Comparison of ENCODE assay signal across 23 cellular contexts in genomic region chr15:40706121-40706520, GRCh38.
"Had no signal": no experiment of that assay in that cellular context is flagged by ENCODE, and none has a peak within 500 bp of the region (broad histone marks: within the 10 kb centered on the region; RNA-seq: fewer than 3 reads in every experiment).

No MANE protein-coding gene starts in this region.

- H3K27ac Mint-ChIP-seq: natural killer cell; stimulated activated memory B cell treated with anti-CD40 and anti-IgM and Interleukin-4, amounts not matched to agents 10 μg/mL and 1 μg/mL and 100 μg/mL, for 72 hours had no signal

- H3K4me3 Mint-ChIP-seq: natural killer cell; stimulated activated memory B cell treated with anti-CD40 and anti-IgM and Interleukin-4, amounts not matched to agents 10 μg/mL and 1 μg/mL and 100 μg/mL, for 72 hours had no signal

- H3K9me3 ChIP-seq: gastrocnemius medialis, heart left ventricle, lower lobe of right lung, ovary, psoas muscle, sigmoid colon, spleen, testis, tibial artery, upper lobe of right lung, uterus had no signal

- H3K27me3 Mint-ChIP-seq: stimulated activated memory B cell treated with anti-CD40 and anti-IgM and Interleukin-4, amounts not matched to agents 10 μg/mL and 1 μg/mL and 100 μg/mL, for 72 hours had no signal

- H3K4me1 Mint-ChIP-seq: stimulated activated memory B cell treated with anti-CD40 and anti-IgM and Interleukin-4, amounts not matched to agents 10 μg/mL and 1 μg/mL and 100 μg/mL, for 72 hours had no signal

- H3K4me3 ChIP-seq: dorsolateral prefrontal cortex, gastrocnemius medialis, heart left ventricle, lower lobe of right lung, ovary, psoas muscle, sigmoid colon, spleen, testis, tibial artery, upper lobe of right lung, uterus had no signal

- H3K27me3 ChIP-seq: dorsolateral prefrontal cortex, gastrocnemius medialis, heart left ventricle, ovary, sigmoid colon, spleen, testis, tibial artery, upper lobe of right lung, uterus had no signal

- H3K36me3 Mint-ChIP-seq: natural killer cell had no signal

- H3K9me3 Mint-ChIP-seq: natural killer cell; stimulated activated memory B cell treated with anti-CD40 and anti-IgM and Interleukin-4, amounts not matched to agents 10 μg/mL and 1 μg/mL and 100 μg/mL, for 72 hours had no signal

- H3K4me1 ChIP-seq: gastrocnemius medialis, heart left ventricle, lower lobe of right lung, psoas muscle, sigmoid colon, spleen, testis, tibial artery, upper lobe of right lung, uterus had no signal

- ATAC-seq: gastrocnemius medialis; heart left ventricle; left ventricle myocardium superior; lower lobe of right lung; natural killer cell; psoas muscle; right cardiac atrium; stimulated activated memory B cell treated with anti-CD40 and anti-IgM and Interleukin-4, amounts not matched to agents 10 μg/mL and 1 μg/mL and 100 μg/mL, for 72 hours; stimulated activated naive CD8-positive, alpha-beta T cell treated with anti-CD3 and anti-CD28 coated beads, Interleukin-15, Interleukin-2, amounts not matched to agents 100 U/mL and 50 U/mL, for 24 hours; upper lobe of right lung had no signal

- H3K36me3 ChIP-seq: gastrocnemius medialis, lower lobe of right lung, ovary, sigmoid colon, tibial artery, upper lobe of right lung, uterus had no signal

- H3K27ac ChIP-seq: dorsolateral prefrontal cortex, gastrocnemius medialis, heart left ventricle, lower lobe of right lung, ovary, psoas muscle, sigmoid colon, spleen, testis, tibial artery, upper lobe of right lung, uterus had no signal

- DNase-seq: dorsolateral prefrontal cortex; effector CD4-positive, alpha-beta T cell; gastrocnemius medialis; heart left ventricle; hippocampal formation; left ventricle myocardium superior; lower lobe of right lung; natural killer cell; occipital lobe; ovary; posterior cingulate gyrus; psoas muscle; right cardiac atrium; sigmoid colon; spleen; stimulated activated CD4-positive, alpha-beta T cell treated with anti-CD3 and anti-CD28 coated beads, Interleukin-4, amount 100 ng/mL, for 4 hours; stimulated activated naive CD8-positive, alpha-beta T cell treated with anti-CD3 and anti-CD28 coated beads, Interleukin-15, Interleukin-2, amounts not matched to agents 100 U/mL and 50 U/mL, for 24 hours; substantia nigra; testis; tibial artery; upper lobe of right lung; uterus had no signal
